1 cellular context compared by ENCODE assay signal in the genomic region with DNA sequence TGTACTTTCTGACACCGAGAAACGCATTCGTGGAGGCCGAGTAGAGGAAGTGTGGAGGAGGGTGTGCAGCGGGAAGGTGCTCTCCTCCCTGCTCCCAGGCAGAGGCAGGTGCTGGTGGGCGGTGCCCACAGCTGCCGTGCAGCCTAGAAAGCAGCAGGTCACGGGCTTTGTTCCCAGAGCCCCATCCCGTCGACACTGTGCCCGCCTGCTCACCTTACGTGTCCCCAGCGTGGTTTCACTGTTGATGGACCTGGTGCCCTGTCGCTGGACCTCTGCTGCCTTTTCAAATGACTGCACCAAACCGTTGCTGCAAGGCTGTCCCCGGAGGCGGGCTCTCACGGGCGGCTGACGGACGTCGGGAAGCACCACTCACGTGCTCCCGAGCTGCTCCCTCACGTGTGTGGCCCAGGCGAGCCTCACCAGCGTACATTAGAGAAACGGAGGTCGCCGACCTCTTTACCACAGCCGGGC.
A peak's percentile ranks its signal among the peaks of the same experiment; 100 is the strongest.
TF ChIP-seq lines count a peak whose summit lies in the region.

No MANE protein-coding gene starts in this region.

TF ChIP-seq in HepG2, 621 proteins besides CTCF, POLR2A, EP300 and RAD21:
- 0 out of 2 replicates have a peak, but pooled peaks have one; percentile 39 for TF ChIP-seq ZBTB38 (CRISPR knock-in tag; IDR thresholded peaks at IDR 0.05)
- TF ChIP-seq, protein P1, sequence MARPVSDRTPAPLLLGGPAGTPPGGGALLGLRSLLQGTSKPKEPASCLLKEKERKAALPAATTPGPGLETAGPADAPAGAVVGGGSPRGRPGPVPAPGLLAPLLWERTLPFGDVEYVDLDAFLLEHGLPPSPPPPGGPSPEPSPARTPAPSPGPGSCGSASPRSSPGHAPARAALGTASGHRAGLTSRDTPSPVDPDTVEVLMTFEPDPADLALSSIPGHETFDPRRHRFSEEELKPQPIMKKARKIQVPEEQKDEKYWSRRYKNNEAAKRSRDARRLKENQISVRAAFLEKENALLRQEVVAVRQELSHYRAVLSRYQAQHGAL (CRISPR knock-in tag; IDR thresholded peaks at IDR 0.05; ENCODE audit: not compliant biosample characterization), result no peak
- TF ChIP-seq SMAD1 (CRISPR knock-in tag; IDR thresholded peaks at IDR 0.05; ENCODE audit: borderline replicate concordance, low read depth), result no peak
- TF ChIP-seq ZC3H4 (CRISPR knock-in tag; IDR thresholded peaks at IDR 0.05; ENCODE audit: borderline replicate concordance), result no peak
TF ChIP-seq in HepG2: peak in this region for 1.
